ENCODE assay signal across 1 cellular context in the genomic region with DNA sequence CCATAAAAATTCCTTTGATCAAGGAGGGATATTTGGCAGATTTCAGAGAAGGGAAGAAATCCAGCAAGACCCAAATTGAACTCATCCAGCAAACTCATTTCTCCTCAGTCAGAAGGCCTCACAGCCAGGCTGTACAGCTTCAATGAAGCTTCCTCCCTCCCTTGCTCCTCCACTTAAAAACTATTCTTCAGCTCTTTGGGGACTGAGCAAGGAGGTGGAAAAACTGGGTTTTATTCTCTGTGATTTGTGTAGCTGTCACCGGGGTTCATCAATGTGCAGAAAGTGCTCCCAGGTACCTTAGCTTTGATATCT.
TF ChIP-seq lines count a peak whose summit lies in the region.

No MANE protein-coding gene starts in this region.

TF ChIP-seq in HepG2, 621 proteins besides CTCF, POLR2A, EP300 and RAD21 (continued from another document):
- TF ChIP-seq, protein P1, sequence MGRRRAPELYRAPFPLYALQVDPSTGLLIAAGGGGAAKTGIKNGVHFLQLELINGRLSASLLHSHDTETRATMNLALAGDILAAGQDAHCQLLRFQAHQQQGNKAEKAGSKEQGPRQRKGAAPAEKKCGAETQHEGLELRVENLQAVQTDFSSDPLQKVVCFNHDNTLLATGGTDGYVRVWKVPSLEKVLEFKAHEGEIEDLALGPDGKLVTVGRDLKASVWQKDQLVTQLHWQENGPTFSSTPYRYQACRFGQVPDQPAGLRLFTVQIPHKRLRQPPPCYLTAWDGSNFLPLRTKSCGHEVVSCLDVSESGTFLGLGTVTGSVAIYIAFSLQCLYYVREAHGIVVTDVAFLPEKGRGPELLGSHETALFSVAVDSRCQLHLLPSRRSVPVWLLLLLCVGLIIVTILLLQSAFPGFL (CRISPR knock-in tag; IDR thresholded peaks at IDR 0.05), result no peak
- no peak for TF ChIP-seq CREB1 (IDR thresholded peaks at IDR 0.05)
- TF ChIP-seq CREB1 (CRISPR knock-in tag; IDR thresholded peaks at IDR 0.05), result 0 out of 2 replicates have a peak, but pooled peaks have one; percentile 11
- TF ChIP-seq, protein P2, sequence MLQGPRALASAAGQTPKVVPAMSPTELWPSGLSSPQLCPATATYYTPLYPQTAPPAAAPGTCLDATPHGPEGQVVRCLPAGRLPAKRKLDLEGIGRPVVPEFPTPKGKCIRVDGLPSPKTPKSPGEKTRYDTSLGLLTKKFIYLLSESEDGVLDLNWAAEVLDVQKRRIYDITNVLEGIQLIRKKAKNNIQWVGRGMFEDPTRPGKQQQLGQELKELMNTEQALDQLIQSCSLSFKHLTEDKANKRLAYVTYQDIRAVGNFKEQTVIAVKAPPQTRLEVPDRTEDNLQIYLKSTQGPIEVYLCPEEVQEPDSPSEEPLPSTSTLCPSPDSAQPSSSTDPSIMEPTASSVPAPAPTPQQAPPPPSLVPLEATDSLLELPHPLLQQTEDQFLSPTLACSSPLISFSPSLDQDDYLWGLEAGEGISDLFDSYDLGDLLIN (CRISPR knock-in tag; IDR thresholded peaks at IDR 0.05; ENCODE audit: borderline replicate concordance), result no peak
- TF ChIP-seq ZNF678 (CRISPR knock-in tag; IDR thresholded peaks at IDR 0.05), result no peak
- TF ChIP-seq NFE2L2 (IDR thresholded peaks at IDR 0.05; ENCODE audit: low read length), result no peak
- no peak for TF ChIP-seq CCDC6 (CRISPR knock-in tag; IDR thresholded peaks at IDR 0.05)
- TF ChIP-seq, protein P3, sequence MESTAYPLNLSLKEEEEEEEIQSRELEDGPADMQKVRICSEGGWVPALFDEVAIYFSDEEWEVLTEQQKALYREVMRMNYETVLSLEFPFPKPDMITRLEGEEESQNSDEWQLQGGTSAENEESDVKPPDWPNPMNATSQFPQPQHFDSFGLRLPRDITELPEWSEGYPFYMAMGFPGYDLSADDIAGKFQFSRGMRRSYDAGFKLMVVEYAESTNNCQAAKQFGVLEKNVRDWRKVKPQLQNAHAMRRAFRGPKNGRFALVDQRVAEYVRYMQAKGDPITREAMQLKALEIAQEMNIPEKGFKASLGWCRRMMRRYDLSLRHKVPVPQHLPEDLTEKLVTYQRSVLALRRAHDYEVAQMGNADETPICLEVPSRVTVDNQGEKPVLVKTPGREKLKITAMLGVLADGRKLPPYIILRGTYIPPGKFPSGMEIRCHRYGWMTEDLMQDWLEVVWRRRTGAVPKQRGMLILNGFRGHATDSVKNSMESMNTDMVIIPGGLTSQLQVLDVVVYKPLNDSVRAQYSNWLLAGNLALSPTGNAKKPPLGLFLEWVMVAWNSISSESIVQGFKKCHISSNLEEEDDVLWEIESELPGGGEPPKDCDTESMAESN (CRISPR knock-in tag; conservative IDR thresholded peaks at IDR 0.05), result no peak
- TF ChIP-seq ASH2L (IDR thresholded peaks at IDR 0.05; ENCODE audit: insufficient read length, low read depth, low read length), result no peak
- TF ChIP-seq ZNF44 (CRISPR knock-in tag; IDR thresholded peaks at IDR 0.05), result no peak
- no peak for TF ChIP-seq MBNL3 (CRISPR knock-in tag; conservative IDR thresholded peaks at IDR 0.05)
- no peak for TF ChIP-seq JUNB (CRISPR knock-in tag; IDR thresholded peaks at IDR 0.05; ENCODE audit: borderline replicate concordance)
- TF ChIP-seq ZNF3 (CRISPR knock-in tag; IDR thresholded peaks at IDR 0.05), result no peak
- TF ChIP-seq ZNF230 (CRISPR knock-in tag; IDR thresholded peaks at IDR 0.05), result no peak
- no peak for TF ChIP-seq SP4 (CRISPR knock-in tag; IDR thresholded peaks at IDR 0.05)
- TF ChIP-seq, protein P4, sequence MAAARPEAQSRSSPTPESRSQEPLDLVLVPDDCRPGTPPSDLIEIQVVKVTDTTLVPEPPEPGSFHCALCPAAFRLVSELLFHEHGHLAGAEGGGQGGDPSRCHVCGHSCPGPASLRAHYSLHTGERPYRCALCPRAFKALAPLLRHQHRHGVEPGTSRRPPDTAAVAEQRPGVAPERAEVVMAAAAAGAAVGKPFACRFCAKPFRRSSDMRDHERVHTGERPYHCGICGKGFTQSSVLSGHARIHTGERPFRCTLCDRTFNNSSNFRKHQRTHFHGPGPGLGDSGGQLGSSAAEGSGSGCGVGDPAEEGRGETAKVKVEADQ (CRISPR knock-in tag; IDR thresholded peaks at IDR 0.05; ENCODE audit: borderline replicate concordance), result no peak
- no peak for TF ChIP-seq ZNF232 (CRISPR knock-in tag; IDR thresholded peaks at IDR 0.05; ENCODE audit: borderline replicate concordance)
- TF ChIP-seq ZNF792 (CRISPR knock-in tag; IDR thresholded peaks at IDR 0.05), result no peak
- TF ChIP-seq ZNF282 (IDR thresholded peaks at IDR 0.05; ENCODE audit: partially characterized antibody), result no peak
- TF ChIP-seq PITX1 (CRISPR knock-in tag; IDR thresholded peaks at IDR 0.05), result no peak
